ENCODE assay signal across 14 cellular contexts in the genomic region with DNA sequence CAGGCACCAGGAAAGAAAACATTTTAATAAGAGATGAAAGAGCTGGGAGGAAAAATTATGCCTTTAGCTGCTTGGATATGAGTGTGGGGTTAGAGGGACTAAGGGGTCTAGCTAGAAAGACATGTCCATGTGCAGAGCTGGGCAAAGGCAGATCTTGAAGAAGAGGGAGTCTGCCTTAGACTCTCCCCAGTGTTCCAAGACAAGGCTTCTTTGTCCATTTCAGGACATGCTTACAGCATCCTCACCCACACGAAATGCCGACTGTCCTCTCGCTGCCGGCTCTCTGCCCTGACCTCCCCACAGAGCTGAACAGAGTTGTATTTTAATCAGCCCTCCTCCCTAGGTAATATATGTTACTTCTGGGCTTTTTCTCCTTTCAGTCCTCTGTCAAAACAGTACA.
A peak's percentile ranks its signal among the peaks of the same experiment; 100 is the strongest.
DNase-seq lines count a peak whose midpoint lies in the region; ATAC-seq and TF ChIP-seq lines count a peak whose summit lies in the region.
"Had no signal": no experiment of that assay in that cellular context is flagged by ENCODE, and none has a peak within 500 bp of the region (broad histone marks: within the 10 kb centered on the region; RNA-seq: fewer than 3 reads in every experiment).

No MANE protein-coding gene starts in this region.

- H4K20me1 ChIP-seq in smooth muscle cell (ENCODE audit: low read depth): no peaks in the 10 kb centered on the region

- peaks cover 4% of the 10 kb centered on the region for H3F3A ChIP-seq in smooth muscle cell (ENCODE audit: low read depth)

- BruUV-seq in Panc1 (replicated peaks; lab: Mats Ljungman, UMichigan): no TSS peak

- H3K9me3 ChIP-seq in Panc1 (ENCODE audit: control insufficient read depth, insufficient read depth, low read depth, low read length) (no peaks in the 10 kb centered on the region), smooth muscle cell (replicated peaks; ENCODE audit: low read depth) (no peaks in the 10 kb centered on the region)
- H3K9me3 ChIP-seq: Caco-2 had no signal

- peaks cover 3% of the 10 kb centered on the region; the same call in 1 of the 2 replicates for H3K4me1 ChIP-seq in Panc1 (ENCODE audit: control insufficient read depth, insufficient read depth, low read length)
- H3K4me1 ChIP-seq in smooth muscle cell (ENCODE audit: low read depth): peaks cover 7% of the 10 kb centered on the region

- peak overlapping the region; percentile 0 for H2AFZ ChIP-seq in smooth muscle cell (ENCODE audit: low read depth)
- H2AFZ ChIP-seq: GM23248 had no signal

- H3K79me2 ChIP-seq in smooth muscle cell (ENCODE audit: low read depth): no peaks in the 10 kb centered on the region

- H3K9ac ChIP-seq in smooth muscle cell (ENCODE audit: low read depth): no peak overlapping the region
- H3K9ac ChIP-seq: GM23248 had no signal

- no peak overlapping the region for H3K27ac Mint-ChIP-seq in activated CD4-positive, alpha-beta T cell treated with anti-CD3 and anti-CD28 coated beads, Interleukin-2, amount 10 ng/mL, durations not matched to agents 24 days and 14 days
- H3K27ac Mint-ChIP-seq: CD14-positive monocyte; CD8-positive, alpha-beta T cell had no signal

- WGBS in smooth muscle cell (ENCODE audit: low lambda C conversion rate): 78% methylated on average over 4 of the region's 4 CpGs

- no peaks in the 10 kb centered on the region for H3K27me3 ChIP-seq in Panc1 (ENCODE audit: control insufficient read depth, insufficient read depth, low read length)
- no peaks in the 10 kb centered on the region for H3K27me3 ChIP-seq in smooth muscle cell (ENCODE audit: low read depth)

- H3K27ac ChIP-seq in Panc1 (ENCODE audit: low read length) (peak overlapping the region; percentile 71; the same call in 1 of the 2 replicates), smooth muscle cell (ENCODE audit: low read depth) (no peak overlapping the region)
- H3K27ac ChIP-seq: GM23248 had no signal

- H3K4me3 ChIP-seq in Panc1 (ENCODE audit: low read depth in 2 of 2, low read length in 2 of 2) (no peak overlapping the region), smooth muscle cell (no peak overlapping the region)
- H3K4me3 ChIP-seq: GM23248 had no signal

- ATAC-seq in Panc1: no peak
- no peak for ATAC-seq in HG03432 (IDR thresholded peaks at IDR 0.05; ENCODE audit: unreplicated experiment)
- no peak for ATAC-seq in HG02678 (IDR thresholded peaks at IDR 0.05; ENCODE audit: unreplicated experiment)
- ATAC-seq: CD8-positive, alpha-beta T cell; HCT116 had no signal

- peaks cover 3% of the 10 kb centered on the region for H3K4me1 Mint-ChIP-seq in activated CD4-positive, alpha-beta T cell treated with anti-CD3 and anti-CD28 coated beads, Interleukin-2, amount 10 ng/mL, durations not matched to agents 24 days and 14 days
- H3K4me1 Mint-ChIP-seq: CD14-positive monocyte had no signal

- in situ Hi-C loops in Panc1 (cut with HindIII; ENCODE audit: low pct_unique_long_range_greater_than_20kb, low sequenced_read_pairs): no loop called here

- no peaks in the 10 kb centered on the region for H3K36me3 Mint-ChIP-seq in activated CD4-positive, alpha-beta T cell treated with anti-CD3 and anti-CD28 coated beads, Interleukin-2, amount 10 ng/mL, durations not matched to agents 24 days and 14 days (ENCODE audit: low read depth)
- H3K36me3 Mint-ChIP-seq: CD14-positive monocyte; CD8-positive, alpha-beta T cell had no signal

- TF ChIP-seq CTCF in Panc1 (IDR thresholded peaks at IDR 0.05) (no peak), smooth muscle cell (IDR thresholded peaks at IDR 0.05; ENCODE audit: borderline replicate concordance, insufficient read depth, poor library complexity, severe bottlenecking) (no peak)

- H3K4me3 Mint-ChIP-seq in activated CD4-positive, alpha-beta T cell treated with anti-CD3 and anti-CD28 coated beads, Interleukin-2, amount 10 ng/mL, durations not matched to agents 24 days and 14 days: no peak overlapping the region
- H3K4me3 Mint-ChIP-seq: CD8-positive, alpha-beta T cell had no signal

- intact Hi-C loops in Panc1 (cut with micrococcal nuclease; ENCODE audit: unreplicated experiment): no loop called here
- intact Hi-C loops in activated CD4-positive, alpha-beta T cell treated with anti-CD3 and anti-CD28 coated beads, Interleukin-2, amount 10 ng/mL, durations not matched to agents 24 days and 14 days (cut with micrococcal nuclease): no loop called here

- H3K36me3 ChIP-seq in Panc1 (ENCODE audit: control insufficient read depth, insufficient read depth, low read length): no peaks in the 10 kb centered on the region
- no peaks in the 10 kb centered on the region for H3K36me3 ChIP-seq in smooth muscle cell (ENCODE audit: low read depth)

- H3K9me3 Mint-ChIP-seq in activated CD4-positive, alpha-beta T cell treated with anti-CD3 and anti-CD28 coated beads, Interleukin-2, amount 10 ng/mL, durations not matched to agents 24 days and 14 days: peaks cover 3% of the 10 kb centered on the region
- H3K9me3 Mint-ChIP-seq: CD14-positive monocyte; CD8-positive, alpha-beta T cell had no signal

- no peak for DNase-seq in Panc1 (ENCODE audit: low read depth, low spot score)
- DNase-seq in foreskin melanocyte: peak; percentile 48
- DNase-seq in medulla oblongata (ENCODE audit: extremely low spot score): peak; percentile 65
- no peak for DNase-seq in smooth muscle cell (lab: John Stamatoyannopoulos, UW; ENCODE audit: unreplicated experiment)
- DNase-seq in activated CD4-positive, alpha-beta T cell treated with anti-CD3 and anti-CD28 coated beads, Interleukin-2, amount 10 ng/mL, durations not matched to agents 24 days and 14 days: no peak
- no peak for DNase-seq in DMS53 treated with DMSO at 0.1 percent for 48 hours (lab: John Stamatoyannopoulos, UW; ENCODE audit: unreplicated experiment)
- DNase-seq: Caco-2; CD8-positive, alpha-beta T cell; DMS53; GM23248 had no signal

- CTCF ChIA-PET in Panc1 (lab: Charles Lee): no interaction called here

- H3K4me2 ChIP-seq in smooth muscle cell: no peak overlapping the region

- POLR2A ChIA-PET in Panc1 (lab: Charles Lee): no interaction called here

- H3K27me3 Mint-ChIP-seq in activated CD4-positive, alpha-beta T cell treated with anti-CD3 and anti-CD28 coated beads, Interleukin-2, amount 10 ng/mL, durations not matched to agents 24 days and 14 days: peaks cover 3% of the 10 kb centered on the region

Comparison
In these comparisons a context has a peak if more than half of its experiments do, and no peak if none do; other contexts are left out.
1. DNase-seq: peak in foreskin melanocyte (single experiment) and medulla oblongata (single experiment); none in Panc1 (single experiment), smooth muscle cell (single experiment), activated CD4-positive, alpha-beta T cell treated with anti-CD3 and anti-CD28 coated beads, Interleukin-2, amount 10 ng/mL, durations not matched to agents 24 days and 14 days (single experiment) and DMS53 treated with DMSO at 0.1 percent for 48 hours (single experiment).